1 cellular context compared by ENCODE assay signal in genomic region chr7:98470131-98470985, GRCh38.
TF ChIP-seq lines count a peak whose summit lies in the region.

No MANE protein-coding gene starts in this region.

TF ChIP-seq in HepG2, 621 proteins besides CTCF, POLR2A, EP300 and RAD21 (continued from another document):
- TF ChIP-seq STAG1 (CRISPR knock-in tag; IDR thresholded peaks at IDR 0.05) = no peak
- no peak for TF ChIP-seq ZEB1 (IDR thresholded peaks at IDR 0.05; ENCODE audit: insufficient replicate concordance, low read depth)
